In genomic region chr5:9885164-9885563, GRCh38 we compare ENCODE assay signal across 7 cellular contexts.
"Had no signal": no experiment of that assay in that cellular context is flagged by ENCODE, and none has a peak within 500 bp of the region (broad histone marks: within the 10 kb centered on the region; RNA-seq: fewer than 3 reads in every experiment).

No MANE protein-coding gene starts in this region.

- FAIRE-seq: H1, H54 had no signal

- H2AFZ ChIP-seq: GM23338 had no signal

- H3K27ac ChIP-seq: HL-60 had no signal

- H3K4me2 ChIP-seq: GM23338 had no signal

- H3K4me3 ChIP-seq: GM23338 had no signal

- ATAC-seq: GM23338 had no signal

- DNase-seq: H9, HCEC 1CT, KG1 had no signal
